30 cellular contexts compared by ENCODE assay signal in the genomic region with DNA sequence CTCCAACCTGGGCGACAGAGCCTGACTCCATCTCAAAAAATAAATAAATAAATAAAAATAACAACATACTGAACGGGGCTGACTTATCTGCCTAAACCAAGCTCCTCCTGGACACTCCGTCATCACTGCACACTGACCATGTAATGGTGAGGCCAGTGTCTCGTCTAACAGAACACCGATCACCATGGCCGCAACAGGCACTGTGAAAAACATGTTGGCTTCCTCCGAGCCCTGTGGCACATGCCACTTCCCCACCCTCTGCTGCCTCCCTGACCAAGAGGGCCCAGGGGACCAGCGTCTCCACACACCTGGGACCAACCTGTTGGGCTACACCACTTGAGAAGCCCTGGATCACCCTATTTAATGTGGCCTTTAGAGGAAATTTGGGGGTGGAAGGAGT. TPM values are rescaled to one million over a fixed set of nuclear protein-coding genes. Genes with fewer than 3 reads are reported as not detected.
DNase-seq lines count a peak whose midpoint lies in the region; ATAC-seq, FAIRE-seq and TF ChIP-seq lines count a peak whose summit lies in the region.
"Had no signal": no experiment of that assay in that cellular context is flagged by ENCODE, and none has a peak within 500 bp of the region (broad histone marks: within the 10 kb centered on the region; RNA-seq: fewer than 3 reads in every experiment).

No MANE protein-coding gene starts in this region.

- H3K14ac ChIP-seq in IMR-90 (replicated peaks; ENCODE audit: low read depth, low read length) (no peak overlapping the region), trophoblast cell (ENCODE audit: low read length) (no peak overlapping the region)

- H3K4ac ChIP-seq in IMR-90 (ENCODE audit: low read depth, low read length) (peak overlapping the region; percentile 62; the same call in 1 of the 2 replicates), trophoblast cell (ENCODE audit: low read depth, low read length) (no peak overlapping the region)

- 0 out of 3 replicates have a peak overlapping the region, but pooled peaks have one; percentile 55 for H2BK15ac ChIP-seq in IMR-90 (ENCODE audit: low read depth, low read length)

- TF ChIP-seq POLR2A in A549 (IDR thresholded peaks at IDR 0.05; ENCODE audit: low read length) (no peak), IMR-90 (IDR thresholded peaks at IDR 0.05; ENCODE audit: low read depth, low read length) (no peak), gastroesophageal sphincter (IDR thresholded peaks at IDR 0.05) (no peak), esophagus squamous epithelium (IDR thresholded peaks at IDR 0.05) (no peak)

- no peak for ATAC-seq in A549
- ATAC-seq in IMR-90 (ENCODE audit: low read depth) = no peak
- no peak for ATAC-seq in gastroesophageal sphincter
- ATAC-seq in GM18517 (IDR thresholded peaks at IDR 0.05; ENCODE audit: unreplicated experiment) = no peak
- ATAC-seq: GM12878; naive thymus-derived CD8-positive, alpha-beta T cell; Panc1; stimulated activated effector memory CD8-positive, alpha-beta T cell treated with anti-CD3 and anti-CD28 coated beads, Interleukin-12 subunit alpha, Interleukin-12 subunit beta, amount 100 ng/mL, for 72 hours had no signal

- H3K9ac ChIP-seq in IMR-90 (ENCODE audit: low read depth, low read length) (no peak overlapping the region), trophoblast cell (ENCODE audit: low read length) (no peak overlapping the region), MM.1S (ENCODE audit: low read length) (no peak overlapping the region)

- peaks cover 36 to 96% of the 10 kb centered on the region in 2 experiments for H3K79me1 ChIP-seq in IMR-90 (ENCODE audit: low read depth in 1 of 2, low read length in 2 of 2)
- no peaks in the 10 kb centered on the region for H3K79me1 ChIP-seq in trophoblast cell (ENCODE audit: low read length)

- H2BK120ac ChIP-seq in IMR-90 (ENCODE audit: low read depth, low read length) (peak overlapping the region; percentile 51), trophoblast cell (ENCODE audit: insufficient read depth, low read length, poor library complexity) (no peak overlapping the region)

- H3K9me3 ChIP-seq in A549 (no peaks in the 10 kb centered on the region), IMR-90 (ENCODE audit: control insufficient read depth, insufficient read depth, low read length) (no peaks in the 10 kb centered on the region), gastroesophageal sphincter (no peaks in the 10 kb centered on the region), trophoblast cell (ENCODE audit: insufficient read depth, low read depth, low read length) (peaks cover 4% of the 10 kb centered on the region), esophagus squamous epithelium (no peaks in the 10 kb centered on the region), MM.1S (replicated peaks; ENCODE audit: insufficient read depth, low read length) (no peaks in the 10 kb centered on the region)
- H3K9me3 ChIP-seq: ascending aorta, colonic mucosa, SJCRH30 had no signal

- peaks cover 21% of the 10 kb centered on the region for H3K36me3 ChIP-seq in IMR-90 (ENCODE audit: control insufficient read depth, insufficient read depth, low read length)
- H3K36me3 ChIP-seq in gastroesophageal sphincter = peaks cover 0 to 21% of the 10 kb centered on the region in 2 donors
- peaks cover 8% of the 10 kb centered on the region in 2 experiments for H3K36me3 ChIP-seq in trophoblast cell (ENCODE audit: control insufficient read depth in 1 of 2, insufficient read depth in 2 of 2, low read length in 2 of 2)
- H3K36me3 ChIP-seq in esophagus squamous epithelium = peaks cover 0 to 41% (median 0%) of the 10 kb centered on the region in 3 donors
- H3K36me3 ChIP-seq in MM.1S (replicated peaks; ENCODE audit: insufficient read depth, low read length) = no peaks in the 10 kb centered on the region
- H3K36me3 ChIP-seq: ascending aorta, cardiac muscle cell, colonic mucosa, SJCRH30 had no signal

- no peak overlapping the region for H3K56ac ChIP-seq in IMR-90 (ENCODE audit: extremely low read depth, insufficient read depth, low read length)

- no peaks in the 10 kb centered on the region for H3K9me2 ChIP-seq in MM.1S (replicated peaks; ENCODE audit: insufficient read depth, low read length)

- no peak overlapping the region for H4K12ac ChIP-seq in trophoblast cell (ENCODE audit: low read depth, low read length)

- peaks cover 64% of the 10 kb centered on the region for H4K20me1 ChIP-seq in IMR-90 (ENCODE audit: insufficient read depth, low read length)
- no peaks in the 10 kb centered on the region for H4K20me1 ChIP-seq in MM.1S (ENCODE audit: insufficient read depth, low read length)

- no peak overlapping the region for H3K23ac ChIP-seq in IMR-90 (ENCODE audit: low read depth, low read length)
- no peak overlapping the region for H3K23ac ChIP-seq in trophoblast cell (ENCODE audit: low read length)

- H2AK5ac ChIP-seq in IMR-90 (ENCODE audit: low read depth, low read length) = peak overlapping the region; percentile 77
- H2AK5ac ChIP-seq in trophoblast cell (ENCODE audit: low read length) = no peak overlapping the region

- no peak for DNase-seq in A549 (ENCODE audit: low read depth in 1 of 2, low spot score in 1 of 2)
- DNase-seq in IMR-90 = no peak
- no peak for DNase-seq in trophoblast cell
- DNase-seq in esophagus squamous epithelium (lab: John Stamatoyannopoulos, UW) = no peak
- no peak for DNase-seq in MM.1S
- no peak for DNase-seq in MV-4-11 (lab: John Stamatoyannopoulos, UW)
- DNase-seq: activated CD4-positive, alpha-beta T cell treated with anti-CD3 and anti-CD28 coated beads for 48 hours; activated gamma-delta T cell treated with Interleukin-2 at 50 U/mL for 16 hours; activated naive CD8-positive, alpha-beta T cell treated with anti-CD3 and anti-CD28 coated beads, Interleukin-2, amount 10 ng/mL, durations not matched to agents 7 days and 5 days; activated T-cell treated with anti-CD3 and anti-CD28 coated beads, Interleukin-2, amount 50 U/mL, for 24 hours; AML-193; CD8-positive, alpha-beta memory T cell; colonic mucosa; effector CD8-positive, alpha-beta T cell; kidney; NCI-H1048; NCI-H2107; NCI-H345; SJCRH30; T1000; WERI-Rb-1 had no signal

- H3K18ac ChIP-seq in IMR-90 (ENCODE audit: low read depth, low read length) = no peak overlapping the region
- no peak overlapping the region for H3K18ac ChIP-seq in trophoblast cell (ENCODE audit: low read length)

- dilution Hi-C loops in IMR-90 (cut with HindIII; ENCODE audit: low sequenced_read_pairs, unreplicated experiment) = no loop called here

- H4K91ac ChIP-seq in IMR-90 (ENCODE audit: insufficient read depth, low read depth, low read length) (peak overlapping the region; percentile 46; the same call in 1 of the 2 replicates), trophoblast cell (ENCODE audit: low read depth, low read length) (no peak overlapping the region)

- no peak overlapping the region for H2BK12ac ChIP-seq in trophoblast cell (ENCODE audit: low read length)

- no peak overlapping the region for H4K5ac ChIP-seq in IMR-90 (ENCODE audit: low read depth, low read length)

- 94% methylated on average over 5 of the region's 8 CpGs for WGBS in A549 (ENCODE audit: missing lambda C conversion rate)
- no CpG with 5 or more reads among the region's 8 CpGs for WGBS in IMR-90 (ENCODE audit: extremely low coverage in 2 of 2, insufficient read length in 1 of 2), 2 experiments
- 90 to 94% methylated on average over 2 to 6 of the region's 8 CpGs for WGBS in gastroesophageal sphincter (ENCODE audit: low coverage in 1 of 2), 2 donors
- WGBS in trophoblast cell (ENCODE audit: extremely low coverage, insufficient coverage, insufficient read length) = no CpG with 5 or more reads among the region's 8 CpGs
- 87 to 94% methylated on average over 6 to 8 of the region's 8 CpGs for WGBS in esophagus squamous epithelium, 2 donors

- H3K79me2 ChIP-seq in trophoblast cell (ENCODE audit: control insufficient read depth, insufficient read depth, low read length, poor library complexity) (no peaks in the 10 kb centered on the region), MM.1S (ENCODE audit: low read length) (no peaks in the 10 kb centered on the region)

- no TSS peak for BruUV-seq in IMR-90 (replicated peaks; lab: Mats Ljungman, UMichigan)

- H2BK20ac ChIP-seq in IMR-90 (ENCODE audit: low read depth, low read length) = no peak overlapping the region

- POLR2A ChIA-PET in A549 (lab: Yijun Ruan, JAX) (no interaction called here), IMR-90 (lab: Charles Lee; ENCODE audit: unreplicated experiment) (no interaction called here)

- H3K27ac ChIP-seq in A549 (peak overlapping the region; percentile 76 to 91; a peak in 3 of 6 replicates), IMR-90 (ENCODE audit: insufficient read depth, low read length) (no peak overlapping the region), gastroesophageal sphincter (peak overlapping the region in 3 of 4 donors; percentile 85 to 87 (median 86)), trophoblast cell (ENCODE audit: low read depth, low read length) (no peak overlapping the region), esophagus squamous epithelium (peak overlapping the region in 1 of 4 donors; percentile 75), MM.1S (ENCODE audit: low read length) (no peak overlapping the region)
- H3K27ac ChIP-seq: cardiac muscle cell, colonic mucosa, SJCRH30, WERI-Rb-1 had no signal

- H4K8ac ChIP-seq in IMR-90 (ENCODE audit: low read depth in 2 of 2, low read length in 2 of 2) (peak overlapping the region in 1 of 2 experiments; percentile 64; a peak in 1 of 4 replicates), trophoblast cell (ENCODE audit: low read depth, low read length) (no peak overlapping the region)

- H2BK5ac ChIP-seq in IMR-90 (ENCODE audit: low read depth, low read length, poor library complexity, severe bottlenecking) (peak overlapping the region; percentile 4), trophoblast cell (ENCODE audit: low read depth, low read length, poor library complexity) (no peak overlapping the region)

- H3K4me2 ChIP-seq in A549 = no peak overlapping the region; the same call in 2 of the 3 replicates
- H3K4me2 ChIP-seq in IMR-90 (ENCODE audit: low read depth, low read length) = no peak overlapping the region
- H3K4me2 ChIP-seq in trophoblast cell (ENCODE audit: low read length) = no peak overlapping the region
- no peak overlapping the region for H3K4me2 ChIP-seq in MM.1S (ENCODE audit: low read depth, low read length)

- H2AFZ ChIP-seq in IMR-90 (replicated peaks; ENCODE audit: low read length, poor library complexity) (no peak overlapping the region), trophoblast cell (ENCODE audit: insufficient read depth, low read length, poor library complexity) (no peak overlapping the region), MM.1S (ENCODE audit: low read length) (no peak overlapping the region)

- peak overlapping the region; percentile 5 for H2AK9ac ChIP-seq in IMR-90 (replicated peaks; ENCODE audit: low read depth, low read length, poor library complexity)

- intact Hi-C loops in IMR-90 (cut with micrococcal nuclease) (no loop called here), esophagus squamous epithelium (cut with DNase I) (no loop called here)

- H3K27me3 ChIP-seq in IMR-90 (ENCODE audit: control insufficient read depth, insufficient read depth, low read length) (no peaks in the 10 kb centered on the region), gastroesophageal sphincter (no peaks in the 10 kb centered on the region), trophoblast cell (ENCODE audit: insufficient read depth, low read length) (no peaks in the 10 kb centered on the region), esophagus squamous epithelium (no peaks in the 10 kb centered on the region), MM.1S (replicated peaks; ENCODE audit: insufficient read depth, low read length) (no peaks in the 10 kb centered on the region)
- H3K27me3 ChIP-seq: ascending aorta, cardiac muscle cell, colonic mucosa, SJCRH30 had no signal

- FAIRE-seq in A549 (lab: Jason Lieb, UNC) = no peak
- FAIRE-seq: A204.1, GM12878, kidney had no signal

- TF ChIP-seq CTCF in A549 (IDR thresholded peaks at IDR 0.05) (no peak), IMR-90 (conservative IDR thresholded peaks at IDR 0.05; ENCODE audit: low read depth, low read length) (no peak), gastroesophageal sphincter (IDR thresholded peaks at IDR 0.05) (no peak), esophagus squamous epithelium (IDR thresholded peaks at IDR 0.05) (no peak), MM.1S (IDR thresholded peaks at IDR 0.05; ENCODE audit: low read length) (no peak)

- TF ChIP-seq RAD21 in A549 (conservative IDR thresholded peaks at IDR 0.05 in 1 of 2, IDR thresholded peaks at IDR 0.05 in 1 of 2) = no peak
- no peak for TF ChIP-seq RAD21 in IMR-90 (IDR thresholded peaks at IDR 0.05; ENCODE audit: low read length)

- peaks cover 29% of the 10 kb centered on the region for H3K9me1 ChIP-seq in IMR-90 (ENCODE audit: insufficient read depth, low read length)

- no peaks in the 10 kb centered on the region for H3F3A ChIP-seq in MM.1S (ENCODE audit: insufficient read depth, low read length)

- in situ Hi-C loops in IMR-90 (cut with MboI; ENCODE audit: low sequenced_read_pairs) = loop anchor here (25.0 kb wide), 1 partner anchor 651 kb away; no protein-coding TSS in a partner anchor

- no peak for TF ChIP-seq EP300 in A549 (IDR thresholded peaks at IDR 0.05)
- no peak for TF ChIP-seq EP300 in gastroesophageal sphincter (IDR thresholded peaks at IDR 0.05)

- H3K4me3 ChIP-seq in A549 (no peak overlapping the region), IMR-90 (ENCODE audit: insufficient read depth, low read depth, low read length) (no peak overlapping the region), gastroesophageal sphincter (no peak overlapping the region), trophoblast cell (ENCODE audit: low read depth, low read length) (peak overlapping the region; percentile 30), esophagus squamous epithelium (no peak overlapping the region), MM.1S (ENCODE audit: low read length) (no peak overlapping the region)
- H3K4me3 ChIP-seq: ascending aorta, cardiac muscle cell, colonic mucosa, GM12878, SJCRH30 had no signal

- CTCF ChIA-PET in A549 (lab: Yijun Ruan, JAX) = interaction anchor here (1.6 to 2.5 kb wide), 2 partner anchors 15 to 20 kb away, joined by 3 to 9 read pairs; no protein-coding TSS in a partner anchor
- CTCF ChIA-PET in IMR-90 (lab: Yijun Ruan, JAX) = no interaction called here

- H3K4me1 ChIP-seq in A549 = peaks cover 20% of the 10 kb centered on the region
- H3K4me1 ChIP-seq in IMR-90 (ENCODE audit: control insufficient read depth, insufficient read depth, low read length) = peaks cover 32% of the 10 kb centered on the region
- H3K4me1 ChIP-seq in gastroesophageal sphincter = peaks cover 0 to 47% (median 10%) of the 10 kb centered on the region in 3 donors
- peaks cover 4% of the 10 kb centered on the region in 2 experiments for H3K4me1 ChIP-seq in trophoblast cell (ENCODE audit: control insufficient read depth in 1 of 2, insufficient read depth in 2 of 2, low read length in 2 of 2)
- peaks cover 10 to 30% (median 22%) of the 10 kb centered on the region in 3 donors for H3K4me1 ChIP-seq in esophagus squamous epithelium
- no peaks in the 10 kb centered on the region for H3K4me1 ChIP-seq in MM.1S (ENCODE audit: low read length)
- H3K4me1 ChIP-seq: colonic mucosa, SJCRH30 had no signal

RNA-seq across cellular contexts. Expression of a gene that starts 33.9 kb away (rescaled TPM):
- polyA plus RNA-seq in A549 (2011; rRNA removed) (2.9 and 3.9 TPM in 2 replicates), A549 (2017; fragmentation: RNase III; extraction: RNeasy Plus Mini Kit Qiagen cat#74134 plus additional on column Dnase treatment) (3.2 to 4.9 TPM (median 4.3 TPM) in 3 replicates), IMR-90 (2012; rRNA removed) (16.6 and 16.9 TPM in 2 replicates)
- 1.4 and 2.3 TPM in 2 replicates for polyA plus RNA-seq in A549 (2012; cell fraction: cytosol; rRNA removed)
- 5.1 and 6.8 TPM in 2 replicates for polyA plus RNA-seq in A549 (2012; cell fraction: nucleus; rRNA removed)
- 4.5 and 11.1 TPM in 2 replicates for polyA minus RNA-seq in A549 (2011; rRNA and poly(A)+ RNA removed)
- total RNA-seq in IMR-90 (2012; rRNA removed) (7.9 and 9.7 TPM in 2 replicates), gastroesophageal sphincter (10 to 100 TPM; 17.8 to 43.8 (median 29.9) TPM), esophagus squamous epithelium (10 to 100 TPM; 18.0 to 23.9 (median 19.2) TPM)
- polyA plus RNA-seq in IMR-90 (2012; cell fraction: cytosol; rRNA removed) = 11.0 and 15.4 TPM in 2 replicates
- 50.6 and 72.6 TPM in 2 replicates for polyA plus RNA-seq in IMR-90 (2012; cell fraction: nucleus; rRNA removed; ENCODE audit: low replicate concordance)
- 6.6 and 8.8 TPM in 2 replicates for polyA plus RNA-seq in trophoblast cell (2013)

Comparison
In these comparisons a context has a peak if more than half of its experiments do, and no peak if none do; other contexts are left out.
1. H3K27ac ChIP-seq: peak in A549 (2 of 2) and gastroesophageal sphincter (3 of 4); none in IMR-90 (single experiment), trophoblast cell (single experiment) and MM.1S (single experiment).